18 cellular contexts compared by ENCODE assay signal in the genomic region with DNA sequence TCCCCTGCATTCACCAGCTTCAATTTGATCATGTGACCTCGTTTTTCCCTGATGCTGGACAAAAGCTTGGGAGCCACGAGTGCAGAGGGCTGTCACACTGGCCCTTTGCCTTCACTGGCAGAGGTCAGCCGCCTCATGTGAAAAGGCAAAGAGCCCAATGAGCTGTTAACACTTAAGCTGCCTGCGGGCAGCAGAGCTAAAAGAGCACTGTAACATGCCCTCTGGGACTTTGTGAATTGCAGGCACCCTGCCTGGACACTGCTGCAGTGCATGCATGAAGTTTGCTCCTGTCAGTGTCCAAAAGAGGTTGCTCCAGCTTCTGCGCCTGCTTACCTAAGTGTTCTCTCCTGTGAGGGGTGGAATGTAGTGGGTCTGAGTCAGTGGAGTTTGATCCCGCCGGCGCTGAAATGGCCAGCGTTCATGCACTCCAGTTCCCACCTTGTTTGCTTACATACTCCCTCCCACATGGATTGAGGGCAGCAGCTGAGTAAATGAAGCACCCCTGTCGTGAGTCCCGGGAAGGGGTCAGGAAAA.
A peak's percentile ranks its signal among the peaks of the same experiment; 100 is the strongest.
DNase-seq lines count a peak whose midpoint lies in the region; ATAC-seq and TF ChIP-seq lines count a peak whose summit lies in the region.
"Had no signal": no experiment of that assay in that cellular context is flagged by ENCODE, and none has a peak within 500 bp of the region (broad histone marks: within the 10 kb centered on the region; RNA-seq: fewer than 3 reads in every experiment).

No MANE protein-coding gene starts in this region.

- H3K9me3 Mint-ChIP-seq in HFFc6 = no peaks in the 10 kb centered on the region
- H3K9me3 Mint-ChIP-seq: activated B cell treated with CpG ODN at 0.5 μM for 24 hours; activated naive CD8-positive, alpha-beta T cell treated with anti-CD3 and anti-CD28 coated beads for 36 hours had no signal

- no peaks in the 10 kb centered on the region for H3K36me3 ChIP-seq in mucosa of descending colon (ENCODE audit: low read depth)
- H3K36me3 ChIP-seq: breast epithelium, uterus had no signal

- peaks cover 4% of the 10 kb centered on the region for H3K27me3 Mint-ChIP-seq in HFFc6 (ENCODE audit: insufficient read depth)
- H3K27me3 Mint-ChIP-seq: activated B cell treated with CpG ODN at 0.5 μM for 24 hours had no signal

- TF ChIP-seq CTCF in astrocyte of the spinal cord (IDR thresholded peaks at IDR 0.05; ENCODE audit: low read depth, low read length) (no peak), mucosa of descending colon (IDR thresholded peaks at IDR 0.05) (no peak), HFFc6 (IDR thresholded peaks at IDR 0.05) (no peak)

- no peaks in the 10 kb centered on the region; the same call in 1 of the 2 replicates for H3K4me1 Mint-ChIP-seq in HFFc6 (ENCODE audit: low read depth)
- H3K4me1 Mint-ChIP-seq: activated B cell treated with CpG ODN at 0.5 μM for 24 hours; activated naive CD8-positive, alpha-beta T cell treated with anti-CD3 and anti-CD28 coated beads for 36 hours; T-helper 17 cell had no signal

- in situ Hi-C loops in astrocyte of the spinal cord (cut with HindIII; ENCODE audit: low sequenced_read_pairs) = no loop called here

- no peak overlapping the region for H3K27ac Mint-ChIP-seq in HFFc6
- H3K27ac Mint-ChIP-seq: activated B cell treated with CpG ODN at 0.5 μM for 24 hours; activated naive CD8-positive, alpha-beta T cell treated with anti-CD3 and anti-CD28 coated beads for 36 hours; T-helper 17 cell had no signal

- no peaks in the 10 kb centered on the region for H3K36me3 Mint-ChIP-seq in HFFc6 (ENCODE audit: low read depth)
- H3K36me3 Mint-ChIP-seq: activated naive CD8-positive, alpha-beta T cell treated with anti-CD3 and anti-CD28 coated beads for 36 hours had no signal

- intact Hi-C loops in mucosa of descending colon (cut with DNase I, micrococcal nuclease) = no loop called here

- ATAC-seq in mucosa of descending colon = peak; percentile 47
- no peak for ATAC-seq in activated CD4-positive, CD25-positive, alpha-beta regulatory T cell treated with anti-CD3 and anti-CD28 coated beads, Interleukin-2, amount 50 U/mL, for 24 hours
- ATAC-seq: GM12878, T-helper 17 cell had no signal

- no peak overlapping the region for H3K4me3 ChIP-seq in astrocyte of the spinal cord (ENCODE audit: low read depth, low read length)
- H3K4me3 ChIP-seq in mucosa of descending colon = no peak overlapping the region
- H3K4me3 ChIP-seq: breast epithelium, GM12878, uterus had no signal

- no peaks in the 10 kb centered on the region for H3K9me3 ChIP-seq in mucosa of descending colon
- H3K9me3 ChIP-seq: breast epithelium, uterus had no signal

- DNase-seq in DMS53 treated with DMSO at 0.1 percent for 48 hours (lab: John Stamatoyannopoulos, UW; ENCODE audit: unreplicated experiment) = peak; percentile 85
- peak; percentile 62 for DNase-seq in NCI-H345 (lab: John Stamatoyannopoulos, UW)
- peak; percentile 21 for DNase-seq in astrocyte of the spinal cord (ENCODE audit: low read depth, low spot score)
- DNase-seq in mucosa of descending colon = no peak
- no peak for DNase-seq in HFFc6
- DNase-seq in AG20443 (ENCODE audit: low spot score) = no peak
- DNase-seq in NCI-H82 treated with DMSO at 0.1 percent for 48 hours (lab: John Stamatoyannopoulos, UW; ENCODE audit: unreplicated experiment) = no peak
- DNase-seq: activated B cell treated with CpG ODN at 0.5 μM for 24 hours; activated CD8-positive, alpha-beta memory T cell treated with anti-CD3 and anti-CD28 coated beads for 24 hours; activated naive CD8-positive, alpha-beta T cell treated with anti-CD3 and anti-CD28 coated beads for 36 hours; hippocampal formation; IMR-90; NCI-H2171 treated with DMSO at 0.1 percent for 48 hours; T-helper 17 cell; uterus had no signal

- no peak overlapping the region for H3K4me3 Mint-ChIP-seq in HFFc6
- H3K4me3 Mint-ChIP-seq: activated B cell treated with CpG ODN at 0.5 μM for 24 hours; activated naive CD8-positive, alpha-beta T cell treated with anti-CD3 and anti-CD28 coated beads for 36 hours; T-helper 17 cell had no signal

- no peaks in the 10 kb centered on the region for H3K4me1 ChIP-seq in mucosa of descending colon (ENCODE audit: low read depth)
- H3K4me1 ChIP-seq: breast epithelium, uterus had no signal

Comparison
In these comparisons a context has a peak if more than half of its experiments do, and no peak if none do; other contexts are left out.
1. DNase-seq: peak in DMS53 treated with DMSO at 0.1 percent for 48 hours (single experiment), NCI-H345 (single experiment) and astrocyte of the spinal cord (single experiment); none in mucosa of descending colon (0 of 3), HFFc6 (single experiment), AG20443 (single experiment) and NCI-H82 treated with DMSO at 0.1 percent for 48 hours (single experiment).